ENCODE assay signal across 13 cellular contexts in the genomic region with DNA sequence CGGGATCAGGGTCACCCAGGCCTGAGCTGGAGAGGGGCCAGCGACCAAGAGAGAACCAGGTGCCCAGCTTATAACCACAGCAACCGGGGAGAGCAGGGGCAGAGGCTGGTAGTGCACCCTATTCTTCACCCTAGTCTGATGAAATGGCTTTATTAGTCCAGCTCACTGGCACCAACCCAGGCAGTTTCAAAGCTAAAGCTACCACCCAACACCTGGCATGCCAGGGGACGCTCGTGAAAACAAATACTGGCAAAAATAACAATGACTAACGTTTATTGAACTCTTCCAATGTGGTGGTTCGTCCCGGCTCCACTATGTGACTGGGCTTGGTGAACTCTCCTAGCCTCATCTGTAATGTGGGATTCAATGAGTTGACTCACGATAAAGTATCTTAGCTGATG. TPM values are rescaled to one million over a fixed set of nuclear protein-coding genes. Genes with fewer than 3 reads are reported as not detected.
A peak's percentile ranks its signal among the peaks of the same experiment; 100 is the strongest.
DNase-seq lines count a peak whose midpoint lies in the region; ATAC-seq, FAIRE-seq and TF ChIP-seq lines count a peak whose summit lies in the region.
"Had no signal": no experiment of that assay in that cellular context is flagged by ENCODE, and none has a peak within 500 bp of the region (broad histone marks: within the 10 kb centered on the region; RNA-seq: fewer than 3 reads in every experiment).

No MANE protein-coding gene starts in this region.

- ATAC-seq in HG03457 (IDR thresholded peaks at IDR 0.05; ENCODE audit: unreplicated experiment): no peak
- ATAC-seq: gastroesophageal sphincter had no signal

- WGBS in H9 (ENCODE audit: extremely low coverage, insufficient read length, low lambda C conversion rate): no CpG with 5 or more reads among the region's 9 CpGs
- WGBS in prostate gland: 42% methylated on average over 9 of the region's 9 CpGs

- no peak overlapping the region for H3K18ac ChIP-seq in H9 (ENCODE audit: insufficient read length, low read depth, low read length)

- H3K79me1 ChIP-seq in H9 (ENCODE audit: insufficient read depth, low read depth, low read length, poor library complexity, severe bottlenecking): no peaks in the 10 kb centered on the region

- H3K27ac Mint-ChIP-seq in H9: no peak overlapping the region
- H3K27ac Mint-ChIP-seq: activated naive CD4-positive, alpha-beta T cell treated with anti-CD3 and anti-CD28 coated beads for 36 hours had no signal

- no peaks in the 10 kb centered on the region for H3K36me3 ChIP-seq in breast epithelium
- H3K36me3 ChIP-seq in prostate gland: no peaks in the 10 kb centered on the region
- H3K36me3 ChIP-seq: gastroesophageal sphincter, WERI-Rb-1 had no signal

- intact Hi-C loops in breast epithelium (cut with DNase I; ENCODE audit: low total_unique reads): no loop called here
- intact Hi-C loops in prostate gland (cut with DNase I): loop anchor here (5.0 kb wide), 2 partner anchors 58 to 93 kb away; no protein-coding TSS in a partner anchor

- no peaks in the 10 kb centered on the region for H3K9me3 Mint-ChIP-seq in H9
- H3K9me3 Mint-ChIP-seq: activated naive CD4-positive, alpha-beta T cell treated with anti-CD3 and anti-CD28 coated beads for 36 hours had no signal

- H3K14ac ChIP-seq in H9 (ENCODE audit: insufficient read depth, low read length): no peak overlapping the region

- H3K4me2 ChIP-seq in H9 (ENCODE audit: insufficient read depth, insufficient read length, low read length): no peak overlapping the region

- TF ChIP-seq POLR2A in breast epithelium (IDR thresholded peaks at IDR 0.05): no peak
- no peak for TF ChIP-seq POLR2A in prostate gland (IDR thresholded peaks at IDR 0.05)

- H3K36me3 Mint-ChIP-seq in H9 (ENCODE audit: insufficient read depth in 1 of 3, low read depth in 3 of 3): no peaks in the 10 kb centered on the region

- H3K79me2 ChIP-seq in H9 (ENCODE audit: insufficient read depth, low read length): no peaks in the 10 kb centered on the region; the same call in 1 of the 2 replicates

- no peak overlapping the region for H2BK12ac ChIP-seq in H9 (ENCODE audit: insufficient read length, low read depth, low read length)

- no peak overlapping the region for H3K4me3 Mint-ChIP-seq in H9
- H3K4me3 Mint-ChIP-seq: activated naive CD4-positive, alpha-beta T cell treated with anti-CD3 and anti-CD28 coated beads for 36 hours had no signal

- H3K9me3 ChIP-seq in H9 (ENCODE audit: control insufficient read depth, low read depth, low read length): no peaks in the 10 kb centered on the region
- H3K9me3 ChIP-seq in breast epithelium: no peaks in the 10 kb centered on the region
- H3K9me3 ChIP-seq in prostate gland: no peaks in the 10 kb centered on the region
- H3K9me3 ChIP-seq: gastroesophageal sphincter had no signal

- no peak overlapping the region for H3K56ac ChIP-seq in H9 (ENCODE audit: insufficient read length, low read depth, low read length)

- DNase-seq in H9: no peak
- DNase-seq in NCI-H2196 treated with DMSO at 0.1 percent for 48 hours (lab: John Stamatoyannopoulos, UW; ENCODE audit: unreplicated experiment): peak; percentile 60
- no peak for DNase-seq in breast epithelium (ENCODE audit: low spot score in 2 of 2)
- peak; percentile 63 for DNase-seq in prostate gland (ENCODE audit: low spot score)
- DNase-seq in NK-92 treated with Interleukin-12 subunit alpha and Interleukin-12 subunit beta, amount 100 ng/mL, for 24 hours (lab: John Stamatoyannopoulos, UW): no peak
- no peak for DNase-seq in NCI-H226
- no peak for DNase-seq in RCC 7860 (ENCODE audit: low spot score)
- DNase-seq: activated naive CD4-positive, alpha-beta T cell treated with anti-CD3 and anti-CD28 coated beads for 36 hours; WERI-Rb-1 had no signal

- H3K4me3 ChIP-seq in breast epithelium: no peak overlapping the region
- H3K4me3 ChIP-seq in prostate gland: no peak overlapping the region
- H3K4me3 ChIP-seq: gastroesophageal sphincter had no signal

- FAIRE-seq in RCC 7860 (lab: Jason Lieb, UNC): no peak

- H3K23ac ChIP-seq in H9 (ENCODE audit: insufficient read length, low read depth, low read length): no peak overlapping the region

- H2BK5ac ChIP-seq in H9 (ENCODE audit: insufficient read length, low read length): no peak overlapping the region

- H4K91ac ChIP-seq in H9 (ENCODE audit: insufficient read length, low read depth, low read length): no peak overlapping the region

- peaks cover 4 to 8% of the 10 kb centered on the region in 2 experiments for H3K4me1 Mint-ChIP-seq in H9

- H3T11ph ChIP-seq in H9 (ENCODE audit: low read length): no peak overlapping the region

- H2BK20ac ChIP-seq in H9 (ENCODE audit: low read depth, low read length, poor library complexity, severe bottlenecking): peak overlapping the region; percentile 66

- no peak overlapping the region for H3K27ac ChIP-seq in H9 (ENCODE audit: insufficient read length, low read depth, low read length)
- peak overlapping the region; percentile 52 to 71 for H3K27ac ChIP-seq in breast epithelium
- H3K27ac ChIP-seq in prostate gland: no peak overlapping the region
- H3K27ac ChIP-seq: WERI-Rb-1 had no signal

- no peaks in the 10 kb centered on the region for H3K23me2 ChIP-seq in H9 (ENCODE audit: insufficient read length, low read depth, low read length, poor library complexity, severe bottlenecking)

- H2AFZ ChIP-seq in H9 (ENCODE audit: low read length): no peak overlapping the region

- H3K27me3 Mint-ChIP-seq in H9 (ENCODE audit: low read depth): peaks cover 14% of the 10 kb centered on the region

- H2BK15ac ChIP-seq in H9 (ENCODE audit: low read depth, low read length): no peak overlapping the region

- no peaks in the 10 kb centered on the region for H4K20me1 ChIP-seq in H9 (ENCODE audit: control insufficient read depth, insufficient read depth, insufficient read length)

- H3K4me1 ChIP-seq in H9 (ENCODE audit: insufficient read depth, low read length): peaks cover 3% of the 10 kb centered on the region; the same call in 1 of the 2 replicates
- peaks cover 5 to 11% of the 10 kb centered on the region in 2 donors for H3K4me1 ChIP-seq in breast epithelium
- H3K4me1 ChIP-seq in prostate gland (replicated peaks): peaks cover 10% of the 10 kb centered on the region

- H3K9ac ChIP-seq in H9 (ENCODE audit: extremely low read depth, insufficient read length, low read length): no peak overlapping the region

- no peaks in the 10 kb centered on the region for H3K27me3 ChIP-seq in H9 (ENCODE audit: insufficient read depth, low read length)
- H3K27me3 ChIP-seq in breast epithelium: no peaks in the 10 kb centered on the region
- no peaks in the 10 kb centered on the region for H3K27me3 ChIP-seq in prostate gland (replicated peaks; ENCODE audit: insufficient read depth)
- H3K27me3 ChIP-seq: gastroesophageal sphincter had no signal

- no peak overlapping the region for H3K4ac ChIP-seq in H9 (ENCODE audit: low read depth, low read length)

- no peak overlapping the region for H4K8ac ChIP-seq in H9 (replicated peaks; ENCODE audit: insufficient read length, low read depth, low read length)

- H2BK120ac ChIP-seq in H9 (ENCODE audit: low read depth, low read length, poor library complexity, severe bottlenecking): no peak overlapping the region

- H2AK5ac ChIP-seq in H9 (ENCODE audit: insufficient read length, low read length): no peak overlapping the region

- no peak overlapping the region for H4K5ac ChIP-seq in H9 (ENCODE audit: insufficient read length, low read depth, low read length)

- no peak for TF ChIP-seq CTCF in H9 (conservative IDR thresholded peaks at IDR 0.05)
- peak in 1 of 3 donors; percentile 12 for TF ChIP-seq CTCF in breast epithelium (IDR thresholded peaks at IDR 0.05)
- peak in 1 of 4 experiments; percentile 8 for TF ChIP-seq CTCF in prostate gland (IDR thresholded peaks at IDR 0.05)

RNA-seq across cellular contexts. Expression of gene SCGB1A1, which starts 30.6 kb away (rescaled TPM):
- total RNA-seq in H9 (2021): not detected in 2 replicates
- not detected for total RNA-seq in breast epithelium
- total RNA-seq in prostate gland: 100 to 1,000 TPM in 1 of 2 donors, 1 to 10 TPM in 1; 6.8 to 203 TPM
- total RNA-seq: activated naive CD4-positive, alpha-beta T cell treated with anti-CD3 and anti-CD28 coated beads for 36 hours; gastroesophageal sphincter; mesenteric fat pad; OCI-LY7 had no signal

Comparison
In these comparisons a context has a peak if more than half of its experiments do, and no peak if none do; other contexts are left out.
1. DNase-seq: peak in NCI-H2196 treated with DMSO at 0.1 percent for 48 hours (single experiment) and prostate gland (single experiment); none in H9 (single experiment), breast epithelium (0 of 2), NK-92 treated with Interleukin-12 subunit alpha and Interleukin-12 subunit beta, amount 100 ng/mL, for 24 hours (single experiment), NCI-H226 (single experiment) and RCC 7860 (single experiment).
2. H3K27ac ChIP-seq: peak in breast epithelium (2 of 2); none in H9 (single experiment) and prostate gland (0 of 2).